18 cellular contexts compared by ENCODE assay signal in genomic region chr2:236240228-236240990, GRCh38. TPM values are rescaled to one million over a fixed set of nuclear protein-coding genes. Genes with fewer than 3 reads are reported as not detected.
DNase-seq lines count a peak whose midpoint lies in the region; ATAC-seq and TF ChIP-seq lines count a peak whose summit lies in the region.
"Had no signal": no experiment of that assay in that cellular context is flagged by ENCODE, and none has a peak within 500 bp of the region (broad histone marks: within the 10 kb centered on the region; RNA-seq: fewer than 3 reads in every experiment).

No MANE protein-coding gene starts in this region.

- H4K91ac ChIP-seq in trophoblast cell (ENCODE audit: low read depth, low read length): no peak overlapping the region

- H3K27ac ChIP-seq in SJSA1: peak overlapping the region; percentile 91
- H3K27ac ChIP-seq in heart right ventricle: peak overlapping the region; percentile 20 to 93 (median 86)
- no peak overlapping the region for H3K27ac ChIP-seq in trophoblast cell (ENCODE audit: low read depth, low read length)
- H3K27ac ChIP-seq: BLaER1, lower lobe of right lung had no signal

- H2BK120ac ChIP-seq in trophoblast cell (ENCODE audit: insufficient read depth, low read length, poor library complexity): no peak overlapping the region

- peaks cover 31% of the 10 kb centered on the region for H3K4me1 Mint-ChIP-seq in Calu3 (ENCODE audit: low read depth, unreplicated experiment)
- no peaks in the 10 kb centered on the region for H3K4me1 Mint-ChIP-seq in activated T-helper 1 cell treated with anti-CD3 and anti-CD28 coated beads, Interleukin-12 subunit alpha, Interleukin-12 subunit beta, Interleukin-2, Interleukin-4 antibody, amounts not matched to agents 30 ng/mL and 10 ng/mL and 1 ng/mL, durations not matched to agents 14 hours and 24 hours and 36 hours (ENCODE audit: low read depth)
- H3K4me1 Mint-ChIP-seq: activated naive CD8-positive, alpha-beta T cell treated with anti-CD3 and anti-CD28 coated beads, Interleukin-2, amount 50 U/mL, for 24 hours had no signal

- H3K36me3 Mint-ChIP-seq in Calu3 (ENCODE audit: insufficient read depth, unreplicated experiment): no peaks in the 10 kb centered on the region
- H3K36me3 Mint-ChIP-seq in activated naive CD4-positive, alpha-beta T cell treated with anti-CD3 and anti-CD28 coated beads, Interleukin-2, amount 50 U/mL, for 72 hours: no peaks in the 10 kb centered on the region
- no peaks in the 10 kb centered on the region for H3K36me3 Mint-ChIP-seq in activated T-helper 1 cell treated with anti-CD3 and anti-CD28 coated beads, Interleukin-12 subunit alpha, Interleukin-12 subunit beta, Interleukin-2, Interleukin-4 antibody, amounts not matched to agents 30 ng/mL and 10 ng/mL and 1 ng/mL, durations not matched to agents 14 hours and 24 hours and 36 hours (ENCODE audit: low read depth)

- H2BK5ac ChIP-seq in trophoblast cell (ENCODE audit: low read depth, low read length, poor library complexity): no peak overlapping the region

- H3K9me3 ChIP-seq in SJSA1 (replicated peaks) (no peaks in the 10 kb centered on the region), heart right ventricle (no peaks in the 10 kb centered on the region), trophoblast cell (ENCODE audit: insufficient read depth, low read depth, low read length) (peaks cover 3% of the 10 kb centered on the region)
- H3K9me3 ChIP-seq: BLaER1, lower lobe of right lung had no signal

- peaks cover 3% of the 10 kb centered on the region for H3K9me3 Mint-ChIP-seq in Calu3 (ENCODE audit: low read depth, unreplicated experiment)
- H3K9me3 Mint-ChIP-seq in activated naive CD4-positive, alpha-beta T cell treated with anti-CD3 and anti-CD28 coated beads, Interleukin-2, amount 50 U/mL, for 72 hours: no peaks in the 10 kb centered on the region
- H3K9me3 Mint-ChIP-seq in activated T-helper 1 cell treated with anti-CD3 and anti-CD28 coated beads, Interleukin-12 subunit alpha, Interleukin-12 subunit beta, Interleukin-2, Interleukin-4 antibody, amounts not matched to agents 30 ng/mL and 10 ng/mL and 1 ng/mL, durations not matched to agents 14 hours and 24 hours and 36 hours: no peaks in the 10 kb centered on the region
- H3K9me3 Mint-ChIP-seq: activated B cell treated with CpG ODN at 0.5 μM for 24 hours; activated naive CD8-positive, alpha-beta T cell treated with anti-CD3 and anti-CD28 coated beads, Interleukin-2, amount 50 U/mL, for 24 hours had no signal

- no peaks in the 10 kb centered on the region for H3K79me2 ChIP-seq in trophoblast cell (ENCODE audit: control insufficient read depth, insufficient read depth, low read length, poor library complexity)

- CTCF ChIA-PET in Calu3 (lab: Charles Lee): interaction anchor here (0.6 to 1.9 kb wide), 4 partner anchors 15 to 143 kb away, joined by 3 to 8 read pairs (median 3); no protein-coding TSS in a partner anchor

- H3K23ac ChIP-seq in trophoblast cell (ENCODE audit: low read length): no peak overlapping the region

- H3K27me3 Mint-ChIP-seq in Calu3 (ENCODE audit: unreplicated experiment): no peaks in the 10 kb centered on the region
- peaks cover 21% of the 10 kb centered on the region for H3K27me3 Mint-ChIP-seq in activated T-helper 1 cell treated with anti-CD3 and anti-CD28 coated beads, Interleukin-12 subunit alpha, Interleukin-12 subunit beta, Interleukin-2, Interleukin-4 antibody, amounts not matched to agents 30 ng/mL and 10 ng/mL and 1 ng/mL, durations not matched to agents 14 hours and 24 hours and 36 hours (ENCODE audit: insufficient read depth)

- no peaks in the 10 kb centered on the region for H3K36me3 ChIP-seq in SJSA1
- H3K36me3 ChIP-seq in heart right ventricle: no peaks in the 10 kb centered on the region
- no peaks in the 10 kb centered on the region for H3K36me3 ChIP-seq in trophoblast cell (ENCODE audit: control insufficient read depth in 1 of 2, insufficient read depth in 2 of 2, low read length in 2 of 2)
- H3K36me3 ChIP-seq: BLaER1, lower lobe of right lung had no signal

- H4K12ac ChIP-seq in trophoblast cell (ENCODE audit: low read depth, low read length): no peak overlapping the region

- no peak overlapping the region for H2AFZ ChIP-seq in trophoblast cell (ENCODE audit: insufficient read depth, low read length, poor library complexity)

- H3K27ac Mint-ChIP-seq in Calu3 (ENCODE audit: unreplicated experiment): peak overlapping the region; percentile 78
- no peak overlapping the region for H3K27ac Mint-ChIP-seq in activated naive CD4-positive, alpha-beta T cell treated with anti-CD3 and anti-CD28 coated beads, Interleukin-2, amount 50 U/mL, for 72 hours
- no peak overlapping the region for H3K27ac Mint-ChIP-seq in activated T-helper 1 cell treated with anti-CD3 and anti-CD28 coated beads, Interleukin-12 subunit alpha, Interleukin-12 subunit beta, Interleukin-2, Interleukin-4 antibody, amounts not matched to agents 30 ng/mL and 10 ng/mL and 1 ng/mL, durations not matched to agents 14 hours and 24 hours and 36 hours
- H3K27ac Mint-ChIP-seq: activated B cell treated with CpG ODN at 0.5 μM for 24 hours; activated naive CD8-positive, alpha-beta T cell treated with anti-CD3 and anti-CD28 coated beads, Interleukin-2, amount 50 U/mL, for 24 hours had no signal

- BruUV-seq in Calu3 (replicated peaks; lab: Mats Ljungman, UMichigan): no TSS peak

- H2AK5ac ChIP-seq in trophoblast cell (ENCODE audit: low read length): no peak overlapping the region

- DNase-seq in Calu3 (peak; percentile 74), SJSA1 (ENCODE audit: low read depth in 1 of 2, low spot score in 2 of 2) (peak; percentile 96 to 99), heart right ventricle (peak; percentile 51 to 75), trophoblast cell (peak; percentile 84 to 87), NCI-H128 (lab: John Stamatoyannopoulos, UW; ENCODE audit: unreplicated experiment) (no peak)
- no peak for DNase-seq in activated naive CD4-positive, alpha-beta T cell treated with anti-CD3 and anti-CD28 coated beads, Interleukin-2, amount 50 U/mL, for 72 hours (ENCODE audit: low spot score in 2 of 2)
- DNase-seq in activated T-helper 1 cell treated with anti-CD3 and anti-CD28 coated beads, Interleukin-12 subunit alpha, Interleukin-12 subunit beta, Interleukin-2, Interleukin-4 antibody, amounts not matched to agents 30 ng/mL and 10 ng/mL and 1 ng/mL, durations not matched to agents 14 hours and 24 hours and 36 hours (ENCODE audit: low spot score): no peak
- DNase-seq: activated B cell treated with CpG ODN at 0.5 μM for 24 hours; activated naive CD8-positive, alpha-beta T cell treated with anti-CD3 and anti-CD28 coated beads, Interleukin-2, amount 50 U/mL, for 24 hours; lower lobe of right lung; NCI-H1694 treated with DMSO at 0.1 percent for 48 hours; NCI-H82; stimulated activated CD4-positive, alpha-beta T cell treated with anti-CD3 and anti-CD28 coated beads, Interleukin-1b, Interleukin-23, amount 100 ng/mL, for 48 hours had no signal

- no peak overlapping the region for H3K4me2 ChIP-seq in trophoblast cell (ENCODE audit: low read length)
- H3K4me2 ChIP-seq: BLaER1 had no signal

- no peak overlapping the region for H3K4ac ChIP-seq in trophoblast cell (ENCODE audit: low read depth, low read length)

- ATAC-seq in heart right ventricle: peak; percentile 55 to 92 (median 80)
- no peak for ATAC-seq in activated naive CD4-positive, alpha-beta T cell treated with anti-CD3 and anti-CD28 coated beads, Interleukin-2, amount 50 U/mL, for 72 hours
- ATAC-seq in GM21529 (IDR thresholded peaks at IDR 0.05; ENCODE audit: unreplicated experiment): no peak
- ATAC-seq: activated naive CD8-positive, alpha-beta T cell treated with anti-CD3 and anti-CD28 coated beads, Interleukin-2, amount 50 U/mL, for 24 hours; K562 had no signal

- H3K9ac ChIP-seq in trophoblast cell (ENCODE audit: low read length): no peak overlapping the region
- H3K9ac ChIP-seq: BLaER1 had no signal

- peaks cover 42% of the 10 kb centered on the region for H3K4me1 ChIP-seq in SJSA1 (replicated peaks)
- H3K4me1 ChIP-seq in heart right ventricle: peaks cover 7 to 69% (median 19%) of the 10 kb centered on the region in 9 donors
- H3K4me1 ChIP-seq in trophoblast cell (ENCODE audit: control insufficient read depth in 1 of 2, insufficient read depth in 2 of 2, low read length in 2 of 2): peaks cover 12 to 19% of the 10 kb centered on the region in 2 experiments

- intact Hi-C loops in Calu3 (cut with micrococcal nuclease; ENCODE audit: unreplicated experiment): no loop called here
- intact Hi-C loops in heart right ventricle (cut with DNase I): no loop called here
- intact Hi-C loops in activated T-helper 1 cell treated with anti-CD3 and anti-CD28 coated beads, Interleukin-12 subunit alpha, Interleukin-12 subunit beta, Interleukin-2, Interleukin-4 antibody, amounts not matched to agents 30 ng/mL and 10 ng/mL and 1 ng/mL, durations not matched to agents 14 hours and 24 hours and 36 hours (cut with micrococcal nuclease): no loop called here

- H3K79me1 ChIP-seq in trophoblast cell (ENCODE audit: low read length): no peaks in the 10 kb centered on the region

- 38 to 49% methylated on average over 15 of the region's 15 CpGs for WGBS in heart right ventricle, 2 donors
- no CpG with 5 or more reads among the region's 15 CpGs for WGBS in trophoblast cell (ENCODE audit: extremely low coverage, insufficient coverage, insufficient read length)

- no peak overlapping the region for H3K18ac ChIP-seq in trophoblast cell (ENCODE audit: low read length)

- no peak overlapping the region for H3K4me3 ChIP-seq in SJSA1
- peak overlapping the region in 7 of 10 donors; percentile 10 to 34 (median 30) for H3K4me3 ChIP-seq in heart right ventricle
- no peak overlapping the region for H3K4me3 ChIP-seq in trophoblast cell (ENCODE audit: low read depth, low read length)
- H3K4me3 ChIP-seq: BLaER1, K562, lower lobe of right lung had no signal

- TF ChIP-seq CTCF in Calu3 (IDR thresholded peaks at IDR 0.05; ENCODE audit: unreplicated experiment) (no peak), heart right ventricle (IDR thresholded peaks at IDR 0.05) (no peak)

- H3K27me3 ChIP-seq in SJSA1 (replicated peaks) (no peaks in the 10 kb centered on the region), heart right ventricle (peaks cover 0 to 48% (median 34%) of the 10 kb centered on the region in 7 donors), trophoblast cell (ENCODE audit: insufficient read depth, low read length) (peaks cover 26% of the 10 kb centered on the region)

- no peak overlapping the region for H3K14ac ChIP-seq in trophoblast cell (ENCODE audit: low read length)

- H2BK12ac ChIP-seq in trophoblast cell (ENCODE audit: low read length): no peak overlapping the region

- peak overlapping the region; percentile 36 for H3K4me3 Mint-ChIP-seq in Calu3 (ENCODE audit: low read depth, unreplicated experiment)
- H3K4me3 Mint-ChIP-seq in activated T-helper 1 cell treated with anti-CD3 and anti-CD28 coated beads, Interleukin-12 subunit alpha, Interleukin-12 subunit beta, Interleukin-2, Interleukin-4 antibody, amounts not matched to agents 30 ng/mL and 10 ng/mL and 1 ng/mL, durations not matched to agents 14 hours and 24 hours and 36 hours: no peak overlapping the region
- H3K4me3 Mint-ChIP-seq: activated B cell treated with CpG ODN at 0.5 μM for 24 hours; activated naive CD8-positive, alpha-beta T cell treated with anti-CD3 and anti-CD28 coated beads, Interleukin-2, amount 50 U/mL, for 24 hours had no signal

- H4K8ac ChIP-seq in trophoblast cell (ENCODE audit: low read depth, low read length): no peak overlapping the region

RNA-seq across cellular contexts. Expression of gene ASB18, which starts 23.8 kb away (rescaled TPM):
- total RNA-seq in Calu3 (2022) (not detected in 2 replicates), heart right ventricle (10 to 100 TPM in 9 of 10 donors, 1 to 10 TPM in 1; 4.5 to 47.1 (median 29.7) TPM)
- total RNA-seq in SJSA1 (2014; rRNA removed; shearing (Covaris generic)): 1.1 TPM in 1 of 2 replicates, not detected in the other
- polyA plus RNA-seq in heart right ventricle: 1 to 10 TPM; 3.5 to 4.2 TPM
- polyA plus RNA-seq in trophoblast cell (2013): not detected in 2 replicates
- total RNA-seq in activated naive CD4-positive, alpha-beta T cell treated with anti-CD3 and anti-CD28 coated beads, Interleukin-2, amount 50 U/mL, for 72 hours: not detected
- not detected in 2 replicates for total RNA-seq in activated T-helper 1 cell treated with anti-CD3 and anti-CD28 coated beads, Interleukin-12 subunit alpha, Interleukin-12 subunit beta, Interleukin-2, Interleukin-4 antibody, amounts not matched to agents 30 ng/mL and 10 ng/mL and 1 ng/mL, durations not matched to agents 14 hours and 24 hours and 36 hours
- total RNA-seq: activated B cell treated with CpG ODN at 0.5 μM for 24 hours, K562, lower lobe of right lung, omental fat pad, SK-MEL-5 had no signal
- polyA plus RNA-seq: K562 had no signal

Comparison
In these comparisons a context has a peak if more than half of its experiments do, and no peak if none do; other contexts are left out.
1. DNase-seq: peak in Calu3 (single experiment), SJSA1 (2 of 2), heart right ventricle (2 of 2) and trophoblast cell (2 of 2); none in NCI-H128 (single experiment), activated naive CD4-positive, alpha-beta T cell treated with anti-CD3 and anti-CD28 coated beads, Interleukin-2, amount 50 U/mL, for 72 hours (0 of 2) and activated T-helper 1 cell treated with anti-CD3 and anti-CD28 coated beads, Interleukin-12 subunit alpha, Interleukin-12 subunit beta, Interleukin-2, Interleukin-4 antibody, amounts not matched to agents 30 ng/mL and 10 ng/mL and 1 ng/mL, durations not matched to agents 14 hours and 24 hours and 36 hours (single experiment).
2. H3K4me3 ChIP-seq: peak in heart right ventricle (7 of 10); none in SJSA1 (single experiment) and trophoblast cell (single experiment).
3. ATAC-seq: peak in heart right ventricle (8 of 8); none in activated naive CD4-positive, alpha-beta T cell treated with anti-CD3 and anti-CD28 coated beads, Interleukin-2, amount 50 U/mL, for 72 hours (0 of 2) and GM21529 (single experiment).